In the genomic region with DNA sequence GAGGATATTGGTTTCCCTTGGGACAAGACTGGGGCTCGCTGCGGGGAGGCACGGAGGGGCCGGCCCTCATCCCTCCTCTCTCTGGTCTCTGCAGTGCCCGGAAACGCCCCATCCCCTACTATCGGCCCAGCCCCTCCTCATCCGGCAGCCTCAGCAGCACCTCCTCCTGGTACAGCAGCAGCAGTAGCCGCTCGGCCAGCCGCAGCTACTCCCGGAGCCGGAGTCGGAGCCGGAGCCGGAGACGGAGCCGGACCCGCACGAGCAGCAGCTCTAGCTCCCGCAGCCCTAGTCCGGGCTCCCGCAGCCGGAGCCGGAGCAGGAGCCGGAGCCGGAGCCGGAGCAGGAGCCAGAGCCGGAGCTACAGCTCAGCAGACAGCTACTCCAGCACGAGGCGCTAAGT, we compare ENCODE assay signal across 15 cellular contexts. TPM values are rescaled to one million over a fixed set of nuclear protein-coding genes. Genes with fewer than 3 reads are reported as not detected.
DNase-seq lines count a peak whose midpoint lies in the region; ATAC-seq and TF ChIP-seq lines count a peak whose summit lies in the region.
"Had no signal": no experiment of that assay in that cellular context is flagged by ENCODE, and none has a peak within 500 bp of the region (broad histone marks: within the 10 kb centered on the region; RNA-seq: fewer than 3 reads in every experiment).

No MANE protein-coding gene starts in this region.

- H3K36me3 ChIP-seq in right atrium auricular region, result no peaks in the 10 kb centered on the region
- H3K36me3 ChIP-seq in spleen, result no peaks in the 10 kb centered on the region

- H3K4me3 Mint-ChIP-seq in WTC11, result no peak overlapping the region
- H3K4me3 Mint-ChIP-seq: IgD-negative memory B cell, neural crest cell had no signal

- peak overlapping the region; percentile 81 to 92 for H3K27ac ChIP-seq in right atrium auricular region
- no peak overlapping the region for H3K27ac ChIP-seq in spleen

- peak; percentile 53 for ATAC-seq in WTC11

- peaks cover 12% of the 10 kb centered on the region for H3K9me3 Mint-ChIP-seq in WTC11

- intact Hi-C loops in spleen (cut with DNase I; ENCODE audit: low total_unique reads), result no loop called here

- 74 to 92% (median 80%) methylated on average over 7 to 31 of the region's 31 CpGs for WGBS in spleen, 5 donors

- H3K9me3 ChIP-seq in right atrium auricular region, result peaks cover 0 to 10% of the 10 kb centered on the region in 2 donors
- peaks cover 0 to 26% (median 6%) of the 10 kb centered on the region in 8 donors for H3K9me3 ChIP-seq in spleen

- TF ChIP-seq CTCF in WTC11 (IDR thresholded peaks at IDR 0.05) (0 out of 2 replicates have a peak, but pooled peaks have one; percentile 19), right atrium auricular region (IDR thresholded peaks at IDR 0.05) (peak in 1 of 2 donors; percentile 45), spleen (IDR thresholded peaks at IDR 0.05 in 8 of 11, conservative IDR thresholded peaks at IDR 0.05 in 3 of 11) (no peak)

- H3K4me1 Mint-ChIP-seq in WTC11, result peaks cover 22% of the 10 kb centered on the region
- H3K4me1 Mint-ChIP-seq: IgD-negative memory B cell had no signal

- H3K27ac Mint-ChIP-seq in WTC11, result no peak overlapping the region
- H3K27ac Mint-ChIP-seq: activated T-helper 2 cell treated with anti-CD3 and anti-CD28 coated beads, Interferon-gamma antibody, Interleukin-2, Interleukin-4, amounts not matched to agents 10 μg/mL and 5 μg/mL and 100 μg/mL, durations not matched to agents 14 hours and 24 hours and 36 hours; IgD-negative memory B cell had no signal

- no peaks in the 10 kb centered on the region for H3K27me3 Mint-ChIP-seq in WTC11 (ENCODE audit: low read depth)

- DNase-seq in DMS 273 treated with DMSO at 0.1 percent for 48 hours (lab: John Stamatoyannopoulos, UW), result peak; percentile 34
- DNase-seq in WTC11 (ENCODE audit: low spot score), result peak; percentile 86
- DNase-seq in right atrium auricular region (ENCODE audit: low spot score), result no peak
- peak; percentile 71 for DNase-seq in spleen
- no peak for DNase-seq in KG1 (lab: John Stamatoyannopoulos, UW)
- DNase-seq in NCI-H2227 treated with DMSO at 0.1 percent for 48 hours (lab: John Stamatoyannopoulos, UW), result no peak
- DNase-seq in glomerular visceral epithelial cell (ENCODE audit: extremely low spot score), result no peak
- DNase-seq: C1 segment of cervical spinal cord, foreskin fibroblast, NCI-H1092, SW 1271 had no signal

- H3K36me3 Mint-ChIP-seq in WTC11, result peaks cover 12% of the 10 kb centered on the region

- H3K27me3 ChIP-seq in right atrium auricular region, result no peaks in the 10 kb centered on the region
- peaks cover 0 to 16% (median 0%) of the 10 kb centered on the region in 7 donors for H3K27me3 ChIP-seq in spleen (replicated peaks in 1 of 7)

- CTCF ChIA-PET in WTC11 (lab: Charles Lee), result interaction anchor here (0.6 to 3.7 kb wide), 26 partner anchors 11 to 511 kb away, joined by 3 to 24 read pairs (median 4); a partner anchor contains a TSS

- POLR2A ChIA-PET in WTC11 (lab: Charles Lee), result interaction anchor here (1.1 to 4.0 kb wide), 3 partner anchors 19 to 175 kb away, joined by 3 to 15 read pairs (median 5); a partner anchor contains a TSS

- H3K4me1 ChIP-seq in right atrium auricular region (peaks cover 0 to 41% of the 10 kb centered on the region in 2 donors), spleen (no peaks in the 10 kb centered on the region)

- no peak for TF ChIP-seq POLR2A in spleen (IDR thresholded peaks at IDR 0.05)

- H3K4me3 ChIP-seq in right atrium auricular region (no peak overlapping the region), spleen (no peak overlapping the region)

TF ChIP-seq in WTC11, 78 proteins besides CTCF, POLR2A, EP300 and RAD21 (continues in another document):
- TF ChIP-seq ZBTB21 (CRISPR knock-in tag; IDR thresholded peaks at IDR 0.05; ENCODE audit: borderline replicate concordance), result 0 out of 2 replicates have a peak, but pooled peaks have one; percentile 10
- TF ChIP-seq, protein P1, sequence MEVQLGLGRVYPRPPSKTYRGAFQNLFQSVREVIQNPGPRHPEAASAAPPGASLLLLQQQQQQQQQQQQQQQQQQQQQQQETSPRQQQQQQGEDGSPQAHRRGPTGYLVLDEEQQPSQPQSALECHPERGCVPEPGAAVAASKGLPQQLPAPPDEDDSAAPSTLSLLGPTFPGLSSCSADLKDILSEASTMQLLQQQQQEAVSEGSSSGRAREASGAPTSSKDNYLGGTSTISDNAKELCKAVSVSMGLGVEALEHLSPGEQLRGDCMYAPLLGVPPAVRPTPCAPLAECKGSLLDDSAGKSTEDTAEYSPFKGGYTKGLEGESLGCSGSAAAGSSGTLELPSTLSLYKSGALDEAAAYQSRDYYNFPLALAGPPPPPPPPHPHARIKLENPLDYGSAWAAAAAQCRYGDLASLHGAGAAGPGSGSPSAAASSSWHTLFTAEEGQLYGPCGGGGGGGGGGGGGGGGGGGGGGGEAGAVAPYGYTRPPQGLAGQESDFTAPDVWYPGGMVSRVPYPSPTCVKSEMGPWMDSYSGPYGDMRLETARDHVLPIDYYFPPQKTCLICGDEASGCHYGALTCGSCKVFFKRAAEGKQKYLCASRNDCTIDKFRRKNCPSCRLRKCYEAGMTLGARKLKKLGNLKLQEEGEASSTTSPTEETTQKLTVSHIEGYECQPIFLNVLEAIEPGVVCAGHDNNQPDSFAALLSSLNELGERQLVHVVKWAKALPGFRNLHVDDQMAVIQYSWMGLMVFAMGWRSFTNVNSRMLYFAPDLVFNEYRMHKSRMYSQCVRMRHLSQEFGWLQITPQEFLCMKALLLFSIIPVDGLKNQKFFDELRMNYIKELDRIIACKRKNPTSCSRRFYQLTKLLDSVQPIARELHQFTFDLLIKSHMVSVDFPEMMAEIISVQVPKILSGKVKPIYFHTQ (CRISPR knock-in tag; IDR thresholded peaks at IDR 0.05), result no peak
- TF ChIP-seq, protein P2, sequence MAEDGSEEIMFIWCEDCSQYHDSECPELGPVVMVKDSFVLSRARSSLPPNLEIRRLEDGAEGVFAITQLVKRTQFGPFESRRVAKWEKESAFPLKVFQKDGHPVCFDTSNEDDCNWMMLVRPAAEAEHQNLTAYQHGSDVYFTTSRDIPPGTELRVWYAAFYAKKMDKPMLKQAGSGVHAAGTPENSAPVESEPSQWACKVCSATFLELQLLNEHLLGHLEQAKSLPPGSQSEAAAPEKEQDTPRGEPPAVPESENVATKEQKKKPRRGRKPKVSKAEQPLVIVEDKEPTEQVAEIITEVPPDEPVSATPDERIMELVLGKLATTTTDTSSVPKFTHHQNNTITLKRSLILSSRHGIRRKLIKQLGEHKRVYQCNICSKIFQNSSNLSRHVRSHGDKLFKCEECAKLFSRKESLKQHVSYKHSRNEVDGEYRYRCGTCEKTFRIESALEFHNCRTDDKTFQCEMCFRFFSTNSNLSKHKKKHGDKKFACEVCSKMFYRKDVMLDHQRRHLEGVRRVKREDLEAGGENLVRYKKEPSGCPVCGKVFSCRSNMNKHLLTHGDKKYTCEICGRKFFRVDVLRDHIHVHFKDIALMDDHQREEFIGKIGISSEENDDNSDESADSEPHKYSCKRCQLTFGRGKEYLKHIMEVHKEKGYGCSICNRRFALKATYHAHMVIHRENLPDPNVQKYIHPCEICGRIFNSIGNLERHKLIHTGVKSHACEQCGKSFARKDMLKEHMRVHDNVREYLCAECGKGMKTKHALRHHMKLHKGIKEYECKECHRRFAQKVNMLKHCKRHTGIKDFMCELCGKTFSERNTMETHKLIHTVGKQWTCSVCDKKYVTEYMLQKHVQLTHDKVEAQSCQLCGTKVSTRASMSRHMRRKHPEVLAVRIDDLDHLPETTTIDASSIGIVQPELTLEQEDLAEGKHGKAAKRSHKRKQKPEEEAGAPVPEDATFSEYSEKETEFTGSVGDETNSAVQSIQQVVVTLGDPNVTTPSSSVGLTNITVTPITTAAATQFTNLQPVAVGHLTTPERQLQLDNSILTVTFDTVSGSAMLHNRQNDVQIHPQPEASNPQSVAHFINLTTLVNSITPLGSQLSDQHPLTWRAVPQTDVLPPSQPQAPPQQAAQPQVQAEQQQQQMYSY (CRISPR knock-in tag; IDR thresholded peaks at IDR 0.05), result peak; percentile 99
- no peak for TF ChIP-seq MYBL2 (CRISPR knock-in tag; IDR thresholded peaks at IDR 0.05)
- TF ChIP-seq, protein P3, sequence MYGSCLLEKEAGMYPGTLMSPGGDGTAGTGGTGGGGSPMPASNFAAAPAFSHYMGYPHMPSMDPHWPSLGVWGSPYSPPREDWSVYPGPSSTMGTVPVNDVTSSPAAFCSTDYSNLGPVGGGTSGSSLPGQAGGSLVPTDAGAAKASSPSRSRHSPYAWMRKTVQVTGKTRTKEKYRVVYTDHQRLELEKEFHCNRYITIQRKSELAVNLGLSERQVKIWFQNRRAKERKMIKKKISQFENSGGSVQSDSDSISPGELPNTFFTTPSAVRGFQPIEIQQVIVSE (CRISPR knock-in tag; IDR thresholded peaks at IDR 0.05; ENCODE audit: borderline replicate concordance), result no peak
- no peak for TF ChIP-seq GABPB1 (CRISPR knock-in tag; IDR thresholded peaks at IDR 0.05)
- TF ChIP-seq CBFB (CRISPR knock-in tag; IDR thresholded peaks at IDR 0.05; ENCODE audit: low read depth), result no peak
- TF ChIP-seq TP53 (CRISPR knock-in tag; IDR thresholded peaks at IDR 0.05), result 0 out of 2 replicates have a peak, but pooled peaks have one; percentile 57

RNA-seq across cellular contexts. Expression of a gene that starts 22.3 kb away (rescaled TPM):
- 6.7 to 7.6 TPM (median 7.6 TPM) in 3 replicates for total RNA-seq in WTC11 (2021)
- 100 to 1,000 TPM; 469 to 530 TPM for total RNA-seq in right atrium auricular region
- total RNA-seq in spleen, result 100 to 1,000 TPM in 1 of 7 donors, 10 to 100 TPM in 6; 38.3 to 109 (median 56.8) TPM
- polyA plus RNA-seq in spleen, result 10 to 100 TPM; 14.1 to 44.7 (median 22.2) TPM
- total RNA-seq: activated CD8-positive, alpha-beta memory T cell treated with anti-CD3 and anti-CD28 coated beads for 36 hours; activated T-helper 2 cell treated with anti-CD3 and anti-CD28 coated beads, Interferon-gamma antibody, Interleukin-2, Interleukin-4, amounts not matched to agents 10 μg/mL and 5 μg/mL and 100 μg/mL, durations not matched to agents 14 hours and 24 hours and 36 hours had no signal
- polyA plus RNA-seq: IgD-negative memory B cell had no signal

Comparison
In these comparisons a context has a peak if more than half of its experiments do, and no peak if none do; other contexts are left out.
1. DNase-seq: peak in DMS 273 treated with DMSO at 0.1 percent for 48 hours (single experiment), WTC11 (single experiment) and spleen (single experiment); none in right atrium auricular region (single experiment), KG1 (single experiment), NCI-H2227 treated with DMSO at 0.1 percent for 48 hours (single experiment) and glomerular visceral epithelial cell (single experiment).
2. H3K27ac ChIP-seq: peak in right atrium auricular region (2 of 2); none in spleen (0 of 8).
3. RNA of a gene that starts 22.3 kb away (total RNA-seq): 469 to 530 TPM in right atrium auricular region; 38.3 to 109 TPM in spleen and 6.7 to 7.6 TPM in WTC11; every median in the first group is over 4 times any median in the second.